ENCODE assay signal across 5 cellular contexts in the genomic region with DNA sequence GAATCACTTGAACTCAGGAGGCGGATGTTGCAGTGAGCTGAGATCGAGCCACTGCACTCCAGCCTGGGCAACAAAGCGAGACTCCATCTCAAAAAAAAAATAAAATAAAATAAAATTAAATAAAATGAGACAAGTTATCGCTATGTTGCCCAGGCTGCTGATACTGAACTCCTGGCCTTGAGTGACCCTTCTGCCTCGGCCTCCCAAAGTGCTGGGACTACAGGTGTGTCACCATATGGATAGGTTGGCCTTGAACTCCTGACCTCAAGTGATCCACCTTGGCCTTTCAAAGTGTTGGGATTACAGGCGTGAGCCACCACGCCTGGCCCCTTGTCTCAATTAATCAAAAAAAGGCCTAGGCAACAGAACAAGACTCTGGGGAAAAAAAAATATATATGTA. TPM values are rescaled to one million over a fixed set of nuclear protein-coding genes. Genes with fewer than 3 reads are reported as not detected.
"Had no signal": no experiment of that assay in that cellular context is flagged by ENCODE, and none has a peak within 500 bp of the region (broad histone marks: within the 10 kb centered on the region; RNA-seq: fewer than 3 reads in every experiment).

No MANE protein-coding gene starts in this region.

RNA-seq across cellular contexts. Expression of gene CYP17A1, which starts 16.0 kb away (rescaled TPM):
- total RNA-seq: GM23338, H1, H9, HT-29 had no signal
- polyA plus RNA-seq: GM23338, H1 had no signal

RNA-seq across cellular contexts. Expression of gene AS3MT, which starts 16.0 kb away (rescaled TPM):
- total RNA-seq: HT-29 had no signal
- polyA plus RNA-seq: IgD-negative memory B cell had no signal
